8 cellular contexts compared by ENCODE assay signal in genomic region chr18:63367241-63367953, GRCh38. TPM values are rescaled to one million over a fixed set of nuclear protein-coding genes. Genes with fewer than 3 reads are reported as not detected.
DNase-seq lines count a peak whose midpoint lies in the region; ATAC-seq and TF ChIP-seq lines count a peak whose summit lies in the region.

No MANE protein-coding gene starts in this region.

- H3K9me3 Mint-ChIP-seq in T-cell, result peaks cover 0 to 5% (median 0%) of the 10 kb centered on the region in 3 donors

- no peaks in the 10 kb centered on the region for H3K27me3 Mint-ChIP-seq in T-cell

- TF ChIP-seq CTCF in GM13976 (IDR thresholded peaks at IDR 0.05; ENCODE audit: borderline replicate concordance, control extremely low read depth, extremely low read depth, insufficient read depth, missing control alignments), result no peak
- TF ChIP-seq CTCF in upper lobe of right lung (IDR thresholded peaks at IDR 0.05), result no peak

- in situ Hi-C loops in GM13976 (cut with MboI; ENCODE audit: low sequenced_read_pairs, unreplicated experiment), result no loop called here

- peak overlapping the region; percentile 84 for H3K4me3 ChIP-seq in upper lobe of right lung

- intact Hi-C loops in left cardiac atrium (cut with DNase I), result loop anchor here (5.0 to 10.0 kb wide), 2 partner anchors 55 to 57 kb away; partner anchors contain the start of gene VPS4B (in 2 of the 2)
- intact Hi-C loops in posterior cingulate gyrus (cut with DNase I), result loop anchor here (1.0 to 5.0 kb wide), 3 partner anchors 47 to 70 kb away; partner anchors contain the start of gene VPS4B
- intact Hi-C loops in upper lobe of right lung (cut with DNase I), result no loop called here

- peaks cover 4% of the 10 kb centered on the region for H3K36me3 ChIP-seq in upper lobe of right lung

- H3K27ac Mint-ChIP-seq in T-cell, result peak overlapping the region; percentile 79 to 86

- no peaks in the 10 kb centered on the region for H3K27me3 ChIP-seq in upper lobe of right lung

- peak; percentile 94 for DNase-seq in GM13976 (ENCODE audit: low spot score)
- DNase-seq in NCI-H1436 (lab: John Stamatoyannopoulos, UW), result peak; percentile 93
- DNase-seq in T-cell, result peak; percentile 47 to 83 (median 74)
- DNase-seq in amniotic stem cell (lab: John Stamatoyannopoulos, UW), result peak; percentile 96
- DNase-seq in left cardiac atrium, result peak; percentile 97
- DNase-seq in posterior cingulate gyrus, result peak; percentile 84 to 98 (median 92)
- DNase-seq in upper lobe of right lung, result peak; percentile 98

- peak overlapping the region; percentile 94 for H3K27ac ChIP-seq in upper lobe of right lung

- CTCF ChIA-PET in T-cell (lab: Charles Lee), result interaction anchor here in 1 of 2 donors (0.5 to 0.9 kb wide), 2 partner anchors 56 to 71 kb away, joined by 3 to 5 read pairs; no protein-coding TSS in a partner anchor

- H3K4me1 Mint-ChIP-seq in T-cell, result peaks cover 42 to 46% (median 45%) of the 10 kb centered on the region in 3 donors

- peak; percentile 87 for ATAC-seq in HG02840 (IDR thresholded peaks at IDR 0.05; ENCODE audit: low FRiP score, unreplicated experiment)
- peak; percentile 88 to 92 (median 90) for ATAC-seq in T-cell (replicated peaks in 1 of 4)
- ATAC-seq in left cardiac atrium, result peak; percentile 96 to 98
- peak; percentile 97 for ATAC-seq in upper lobe of right lung

- POLR2A ChIA-PET in T-cell (lab: Charles Lee), result interaction anchor here in 1 of 2 donors (0.9 kb wide), 1 partner anchor 29 kb away, joined by 10 read pairs; no protein-coding TSS in a partner anchor

- peak overlapping the region; percentile 86 to 93 (median 87) for H3K4me3 Mint-ChIP-seq in T-cell

- peaks cover 11% of the 10 kb centered on the region for H3K36me3 Mint-ChIP-seq in T-cell

- H3K9me3 ChIP-seq in upper lobe of right lung, result no peaks in the 10 kb centered on the region

- H3K4me1 ChIP-seq in upper lobe of right lung, result peaks cover 19% of the 10 kb centered on the region

RNA-seq across cellular contexts. Expression of gene KDSR, which starts 0.4 kb away (rescaled TPM):
- total RNA-seq in T-cell, result 10 to 100 TPM; 25.2 to 69.1 (median 56.3) TPM
- total RNA-seq in left cardiac atrium, result 10 to 100 TPM; 48.0 to 58.1 TPM
- 77.5 TPM for total RNA-seq in upper lobe of right lung

RNA-seq across cellular contexts. Expression of gene BCL2, which starts 47.8 kb away (rescaled TPM):
- 100 to 1,000 TPM; 113 to 201 (median 123) TPM for total RNA-seq in T-cell
- 10 to 100 TPM; 10.1 to 11.6 TPM for total RNA-seq in left cardiac atrium
- 17.3 TPM for total RNA-seq in upper lobe of right lung

RNA-seq across cellular contexts. Expression of gene VPS4B, which starts 54.9 kb away (rescaled TPM):
- total RNA-seq in T-cell (10 to 100 TPM; 64.2 to 88.7 (median 77.6) TPM), left cardiac atrium (10 to 100 TPM; 21.4 to 28.5 TPM), upper lobe of right lung (58.7 TPM)

Comparison
In these comparisons a context has a peak if more than half of its experiments do, and no peak if none do; other contexts are left out.
1. Peak in every context shown above with its lines: DNase-seq, ATAC-seq, H3K4me3 ChIP-seq and H3K27ac ChIP-seq.